ENCODE assay signal across 9 cellular contexts in the genomic region with DNA sequence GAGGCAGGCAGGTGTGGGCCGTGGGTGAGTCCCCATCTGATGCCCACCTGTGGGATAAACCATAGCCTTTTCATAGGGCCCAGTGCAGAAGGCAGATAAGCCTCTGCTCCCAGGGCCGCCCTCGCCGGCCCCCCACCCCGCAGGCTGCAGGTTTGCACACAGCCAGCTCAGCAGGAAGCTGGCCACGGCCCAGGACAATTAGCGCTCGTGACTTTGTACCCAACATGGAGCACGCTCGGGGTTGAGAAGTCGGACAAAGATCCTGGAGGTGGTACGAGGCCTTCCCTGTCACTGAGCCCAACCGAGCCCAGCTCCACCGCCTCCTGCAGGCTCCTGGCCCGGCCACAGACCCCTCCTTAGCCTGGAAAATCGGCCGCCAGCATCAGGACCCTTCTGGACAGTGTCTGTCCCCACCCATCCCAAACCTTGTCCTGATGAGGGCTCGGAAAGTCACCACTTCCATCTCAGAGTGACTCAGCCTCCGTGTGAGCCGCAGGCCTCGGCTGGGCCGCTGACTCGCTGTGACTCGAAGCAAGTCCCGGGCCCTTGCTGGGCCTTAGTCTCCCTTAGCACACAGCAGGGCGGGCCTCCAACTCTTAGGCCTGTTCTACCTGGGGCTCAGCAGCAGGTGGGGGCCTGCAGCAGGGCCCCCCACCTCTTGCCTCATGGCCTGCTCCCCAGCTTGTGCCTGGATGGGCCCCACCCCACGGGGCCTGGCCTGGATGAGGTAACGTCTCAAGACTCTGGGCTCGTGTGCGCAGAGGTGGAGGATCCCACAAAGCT. TPM values are rescaled to one million over a fixed set of nuclear protein-coding genes. Genes with fewer than 3 reads are reported as not detected.
DNase-seq lines count a peak whose midpoint lies in the region; ATAC-seq and TF ChIP-seq lines count a peak whose summit lies in the region.
"Had no signal": no experiment of that assay in that cellular context is flagged by ENCODE, and none has a peak within 500 bp of the region (broad histone marks: within the 10 kb centered on the region; RNA-seq: fewer than 3 reads in every experiment).

No MANE protein-coding gene starts in this region.

- no peaks in the 10 kb centered on the region for H3K9me3 Mint-ChIP-seq in endodermal cell
- H3K9me3 Mint-ChIP-seq: stimulated activated naive CD8-positive, alpha-beta T cell treated with anti-CD3 and anti-CD28 coated beads, Interleukin-15, Interleukin-2, amounts not matched to agents 100 ng/mL and 50 ng/mL, for 24 hours had no signal

- no peak overlapping the region for H3K4me3 Mint-ChIP-seq in endodermal cell
- H3K4me3 Mint-ChIP-seq: stimulated activated naive CD8-positive, alpha-beta T cell treated with anti-CD3 and anti-CD28 coated beads, Interleukin-15, Interleukin-2, amounts not matched to agents 100 ng/mL and 50 ng/mL, for 24 hours had no signal

- H3K36me3 ChIP-seq in endodermal cell (ENCODE audit: control insufficient read depth, insufficient read depth, low read length) (peaks cover 34% of the 10 kb centered on the region), prostate gland (peaks cover 0 to 4% of the 10 kb centered on the region in 2 donors)

- intact Hi-C loops in prostate gland (cut with DNase I), result no loop called here

- peak; percentile 7 for DNase-seq in DMS53 (lab: John Stamatoyannopoulos, UW)
- DNase-seq in DMS53 treated with DMSO at 0.1 percent for 48 hours (lab: John Stamatoyannopoulos, UW; ENCODE audit: unreplicated experiment), result no peak
- DNase-seq in MV-4-11 (lab: John Stamatoyannopoulos, UW), result peak; percentile 3
- peak; percentile 75 for DNase-seq in endodermal cell
- peak; percentile 54 for DNase-seq in prostate gland (ENCODE audit: low spot score)
- no peak for DNase-seq in GM10266 (ENCODE audit: extremely low spot score)
- no peak for DNase-seq in NCI-H1105 treated with DMSO at 0.1 percent for 48 hours (lab: John Stamatoyannopoulos, UW)

- H3K4me1 ChIP-seq in endodermal cell (ENCODE audit: control insufficient read depth, insufficient read depth, low read length), result peaks cover 9% of the 10 kb centered on the region
- H3K4me1 ChIP-seq in prostate gland (replicated peaks), result no peaks in the 10 kb centered on the region

- ATAC-seq in HG03520 (IDR thresholded peaks at IDR 0.05; ENCODE audit: unreplicated experiment), result no peak

- TF ChIP-seq CTCF in endodermal cell (conservative IDR thresholded peaks at IDR 0.05), result no peak
- TF ChIP-seq CTCF in prostate gland (IDR thresholded peaks at IDR 0.05), result no peak
- no peak for TF ChIP-seq CTCF in GM10266 (IDR thresholded peaks at IDR 0.05; ENCODE audit: control insufficient read depth, insufficient read depth, low read depth, missing control alignments)

- no peaks in the 10 kb centered on the region for H3K9me3 ChIP-seq in endodermal cell (ENCODE audit: control insufficient read depth, low read length)
- H3K9me3 ChIP-seq in prostate gland, result no peaks in the 10 kb centered on the region

- WGBS in endodermal cell (ENCODE audit: insufficient coverage in 1 of 2, insufficient read length in 1 of 2), 2 experiments, result 90% methylated on average over 20 to 30 of the region's 30 CpGs
- WGBS in prostate gland, result 79% methylated on average over 23 of the region's 30 CpGs

- no peak for TF ChIP-seq POLR2A in prostate gland (IDR thresholded peaks at IDR 0.05)

- no peaks in the 10 kb centered on the region for H3K27me3 Mint-ChIP-seq in endodermal cell (ENCODE audit: insufficient read depth)
- H3K27me3 Mint-ChIP-seq: stimulated activated naive CD8-positive, alpha-beta T cell treated with anti-CD3 and anti-CD28 coated beads, Interleukin-15, Interleukin-2, amounts not matched to agents 100 ng/mL and 50 ng/mL, for 24 hours had no signal

- H3K27ac ChIP-seq in endodermal cell (ENCODE audit: low read depth, low read length) (peak overlapping the region; percentile 22), prostate gland (no peak overlapping the region)

- peaks cover 9% of the 10 kb centered on the region for H3K4me1 Mint-ChIP-seq in endodermal cell

- H3K36me3 Mint-ChIP-seq in endodermal cell (ENCODE audit: low read depth), result peaks cover 33% of the 10 kb centered on the region

- H3K27me3 ChIP-seq in endodermal cell (ENCODE audit: control insufficient read depth, insufficient read depth, low read length, poor library complexity, severe bottlenecking), result no peaks in the 10 kb centered on the region
- H3K27me3 ChIP-seq in prostate gland (replicated peaks; ENCODE audit: insufficient read depth), result no peaks in the 10 kb centered on the region

- H3K4me3 ChIP-seq in endodermal cell (ENCODE audit: low read length), result no peak overlapping the region
- no peak overlapping the region for H3K4me3 ChIP-seq in prostate gland

- no peak overlapping the region for H3K9ac ChIP-seq in endodermal cell (ENCODE audit: extremely low read depth, low read length, poor library complexity, severe bottlenecking)

- peak overlapping the region; percentile 68 for H3K27ac Mint-ChIP-seq in endodermal cell
- H3K27ac Mint-ChIP-seq: stimulated activated naive CD8-positive, alpha-beta T cell treated with anti-CD3 and anti-CD28 coated beads, Interleukin-15, Interleukin-2, amounts not matched to agents 100 ng/mL and 50 ng/mL, for 24 hours had no signal

RNA-seq across cellular contexts. Expression of a gene that starts 22.7 kb away (rescaled TPM):
- total RNA-seq in endodermal cell (10 to 100 TPM; 24.2 to 27.0 TPM), prostate gland (1 to 10 TPM; 7.3 to 9.5 TPM)
- 6.2 TPM for polyA plus RNA-seq in endodermal cell (2013, experiment 1 of 2)
- polyA plus RNA-seq in endodermal cell (2013, experiment 2 of 2), result 6.5 TPM

RNA-seq across cellular contexts. Expression of a gene that starts 29.9 kb away (rescaled TPM):
- total RNA-seq in endodermal cell (under 1 TPM; 0.11 to 0.29 TPM), prostate gland (not detected)
- not detected for polyA plus RNA-seq in endodermal cell (2013, experiment 1 of 2)
- not detected for polyA plus RNA-seq in endodermal cell (2013, experiment 2 of 2)

Comparison
In these comparisons a context has a peak if more than half of its experiments do, and no peak if none do; other contexts are left out.
1. DNase-seq: peak in DMS53 (single experiment), MV-4-11 (single experiment), endodermal cell (single experiment) and prostate gland (single experiment); none in DMS53 treated with DMSO at 0.1 percent for 48 hours (single experiment), GM10266 (single experiment) and NCI-H1105 treated with DMSO at 0.1 percent for 48 hours (single experiment).